1 cellular context compared by ENCODE assay signal in genomic region chr10:52779541-52780390, GRCh38.
A peak's percentile ranks its signal among the peaks of the same experiment; 100 is the strongest.
TF ChIP-seq lines count a peak whose summit lies in the region.

No MANE protein-coding gene starts in this region.

TF ChIP-seq in HepG2, 621 proteins besides CTCF, POLR2A, EP300 and RAD21 (continued from another document and continues in another):
- TF ChIP-seq ZBTB43 (CRISPR knock-in tag; conservative IDR thresholded peaks at IDR 0.05) (no peak), POGK (CRISPR knock-in tag; conservative IDR thresholded peaks at IDR 0.05) (0 out of 2 replicates have a peak, but pooled peaks have one; percentile 27), ZNF660 (CRISPR knock-in tag; IDR thresholded peaks at IDR 0.05; ENCODE audit: borderline replicate concordance, low read depth) (no peak), SRSF9 (IDR thresholded peaks at IDR 0.05; ENCODE audit: borderline replicate concordance, insufficient read depth, low read depth, low read length, poor library complexity, severe bottlenecking) (no peak), ZNF687 (CRISPR knock-in tag; IDR thresholded peaks at IDR 0.05) (0 out of 2 replicates have a peak, but pooled peaks have one; percentile 8), SMC3 (IDR thresholded peaks at IDR 0.05; ENCODE audit: low read length) (peak; percentile 100), HMGXB3 (CRISPR knock-in tag; IDR thresholded peaks at IDR 0.05; ENCODE audit: borderline replicate concordance) (no peak), SOX13 (IDR thresholded peaks at IDR 0.05) (no peak), SOX13 (CRISPR knock-in tag; conservative IDR thresholded peaks at IDR 0.05 in 1 of 2, IDR thresholded peaks at IDR 0.05 in 1 of 2) (no peak), MXD1 (CRISPR knock-in tag; IDR thresholded peaks at IDR 0.05) (no peak), MTERF4 (CRISPR knock-in tag; IDR thresholded peaks at IDR 0.05) (no peak), CSRNP2 (CRISPR knock-in tag; conservative IDR thresholded peaks at IDR 0.05; ENCODE audit: low read depth) (no peak), NR2F6 (IDR thresholded peaks at IDR 0.05) (no peak), NR2F6 (CRISPR knock-in tag; IDR thresholded peaks at IDR 0.05) (no peak; the same call in 1 of the 2 replicates), TEAD3 (CRISPR knock-in tag; optimal IDR thresholded peaks at IDR 0.05; ENCODE audit: borderline replicate concordance) (peak; percentile 53), CERS6 (CRISPR knock-in tag; IDR thresholded peaks at IDR 0.05) (no peak), ZNF451 (CRISPR knock-in tag; IDR thresholded peaks at IDR 0.05) (no peak), RAD51 (IDR thresholded peaks at IDR 0.05; ENCODE audit: borderline replicate concordance) (no peak), ZNF576 (CRISPR knock-in tag; IDR thresholded peaks at IDR 0.05) (no peak), ZSCAN29 (CRISPR knock-in tag; conservative IDR thresholded peaks at IDR 0.05) (no peak), ZNF547 (CRISPR knock-in tag; IDR thresholded peaks at IDR 0.05) (no peak), ISL2 (CRISPR knock-in tag; IDR thresholded peaks at IDR 0.05) (0 out of 2 replicates have a peak, but pooled peaks have one; percentile 22), ETV6 (CRISPR knock-in tag; conservative IDR thresholded peaks at IDR 0.05) (no peak; the same call in 1 of the 2 replicates), STAG1 (CRISPR knock-in tag; IDR thresholded peaks at IDR 0.05) (peak; percentile 99), ZNF605 (CRISPR knock-in tag; IDR thresholded peaks at IDR 0.05) (no peak), HES4 (CRISPR knock-in tag; IDR thresholded peaks at IDR 0.05; ENCODE audit: borderline replicate concordance) (no peak), ZZZ3 (CRISPR knock-in tag; IDR thresholded peaks at IDR 0.05; ENCODE audit: borderline replicate concordance) (no peak), THRA (CRISPR knock-in tag; IDR thresholded peaks at IDR 0.05; ENCODE audit: borderline replicate concordance) (peak; percentile 53; the same call in 1 of the 2 replicates), TOPORS (CRISPR knock-in tag; IDR thresholded peaks at IDR 0.05) (no peak), ZNF614 (CRISPR knock-in tag; IDR thresholded peaks at IDR 0.05; ENCODE audit: borderline replicate concordance) (0 out of 2 replicates have a peak, but pooled peaks have one; percentile 52), MYC (CRISPR knock-in tag; IDR thresholded peaks at IDR 0.05; ENCODE audit: borderline replicate concordance) (no peak), STAT6 (CRISPR knock-in tag; IDR thresholded peaks at IDR 0.05; ENCODE audit: borderline replicate concordance) (no peak), ZSCAN30 (CRISPR knock-in tag; IDR thresholded peaks at IDR 0.05) (no peak), ZNF501 (CRISPR knock-in tag; IDR thresholded peaks at IDR 0.05) (0 out of 2 replicates have a peak, but pooled peaks have one; percentile 69), ZNF766 (CRISPR knock-in tag; IDR thresholded peaks at IDR 0.05; ENCODE audit: borderline replicate concordance) (no peak)
